Comparison of ENCODE assay signal across 8 cellular contexts in the genomic region with DNA sequence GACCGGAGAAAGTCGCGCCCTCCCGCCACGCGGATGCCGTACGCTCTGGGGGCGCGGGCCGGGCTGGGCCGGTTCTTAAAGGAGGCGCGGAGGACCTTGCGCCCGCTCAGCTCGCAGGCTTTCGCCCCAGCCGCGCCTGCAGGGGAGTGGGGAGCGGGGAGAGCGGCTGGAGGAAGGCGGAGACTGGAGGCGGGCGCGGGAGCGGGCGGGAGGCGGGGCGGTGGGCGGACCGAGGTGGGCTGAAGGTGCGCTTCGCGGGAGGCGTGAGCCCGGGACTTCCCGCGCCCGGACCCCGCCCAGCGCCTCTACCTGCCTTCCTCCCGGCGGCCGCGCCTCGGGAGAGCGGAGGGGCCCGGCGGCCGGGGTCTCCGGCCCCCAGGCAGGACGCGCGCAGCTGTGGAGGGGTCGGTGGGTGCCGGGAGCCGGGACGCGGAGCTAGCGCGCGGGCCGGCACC. TPM values are rescaled to one million over a fixed set of nuclear protein-coding genes. Genes with fewer than 3 reads are reported as not detected.
DNase-seq lines count a peak whose midpoint lies in the region; ATAC-seq and TF ChIP-seq lines count a peak whose summit lies in the region.

TSS of gene ADRA2B (minus strand) at position 148 of the 455 bp plus-strand sequence. CDS start 422 bp downstream, outside the sequence.

- ATAC-seq in GM19438 (IDR thresholded peaks at IDR 0.05; ENCODE audit: low read depth, unreplicated experiment) (peak; percentile 57), memory B cell (ENCODE audit: low read depth) (peak; percentile 70)

- H3K27ac Mint-ChIP-seq in CD14-positive monocyte = peak within 1 kb of the TSS in 1 of 7 donors; percentile 60
- no peak within 1 kb of the TSS for H3K27ac Mint-ChIP-seq in memory B cell

- no peak for TF ChIP-seq CTCF in CD14-positive monocyte (IDR thresholded peaks at IDR 0.05)

- intact Hi-C loops in CD14-positive monocyte (cut with micrococcal nuclease) = loop anchor here in 1 of 2 donors (10.0 kb wide), 2 partner anchors 58 to 92 kb away; no protein-coding TSS in a partner anchor

- H3K27me3 Mint-ChIP-seq in CD14-positive monocyte (ENCODE audit: low read depth in 3 of 3) (peaks cover 37 to 68% (median 40%) of the 10 kb centered on the region in 3 donors), memory B cell (peaks cover 25% of the 10 kb centered on the region)

- H3K4me1 Mint-ChIP-seq in CD14-positive monocyte (peaks cover 19% of the 10 kb centered on the region), memory B cell (peaks cover 20% of the 10 kb centered on the region)

- H3K36me3 Mint-ChIP-seq in CD14-positive monocyte (peaks cover 3 to 7% of the 10 kb centered on the region in 2 donors), memory B cell (no peaks in the 10 kb centered on the region)

- H3K4me3 Mint-ChIP-seq in CD14-positive monocyte (peak within 1 kb of the TSS; percentile 61 to 90), memory B cell (peak within 1 kb of the TSS; percentile 92)

- H3K9me3 Mint-ChIP-seq in CD14-positive monocyte (peaks cover 2 to 10% (median 8%) of the 10 kb centered on the region in 7 donors), memory B cell (no peaks in the 10 kb centered on the region)

- DNase-seq in CD14-positive monocyte (ENCODE audit: low spot score) (no peak), HT-29 (ENCODE audit: low spot score) (peak; percentile 58), memory B cell (ENCODE audit: low spot score in 2 of 2) (peak; percentile 44 to 48), hepatic stellate cell (ENCODE audit: low spot score) (no peak)
- DNase-seq in activated CD4-positive, CD25-positive, alpha-beta regulatory T cell treated with anti-CD3 and anti-CD28 coated beads, Interleukin-2, amount 50 U/mL, for 16 hours (ENCODE audit: low read depth, low spot score) = peak; percentile 34
- DNase-seq in central memory CD4-positive, alpha-beta T cell = peak; percentile 59
- peak; percentile 52 to 70 for DNase-seq in stimulated activated CD8-positive, alpha-beta memory T cell treated with anti-CD3 and anti-CD28 coated beads, Interleukin-2, amount 100 ng/mL, for 1 hour (ENCODE audit: low read depth in 2 of 2)

RNA-seq across cellular contexts. Expression of gene ADRA2B, which starts in this region (rescaled TPM):
- polyA plus RNA-seq in CD14-positive monocyte = not detected
- 0.46 TPM in 1 of 2 replicates, not detected in the other for total RNA-seq in HT-29 (2014; rRNA removed; shearing (Covaris generic))

Comparison
In these comparisons a context has a peak if more than half of its experiments do, and no peak if none do; other contexts are left out.
1. Peak in DNase-seq in HT-29; RNA of the gene not detected or under 1 TPM.
2. DNase-seq: peak in activated CD4-positive, CD25-positive, alpha-beta regulatory T cell treated with anti-CD3 and anti-CD28 coated beads, Interleukin-2, amount 50 U/mL, for 16 hours (single experiment), central memory CD4-positive, alpha-beta T cell (single experiment), memory B cell (2 of 2) and stimulated activated CD8-positive, alpha-beta memory T cell treated with anti-CD3 and anti-CD28 coated beads, Interleukin-2, amount 100 ng/mL, for 1 hour (2 of 2); none in CD14-positive monocyte (single experiment) and hepatic stellate cell (single experiment).